In genomic region chr6:16305788-16306187, GRCh38 we compare ENCODE assay signal across 13 cellular contexts.
DNase-seq lines count a peak whose midpoint lies in the region; ATAC-seq, FAIRE-seq and TF ChIP-seq lines count a peak whose summit lies in the region.
"Had no signal": no experiment of that assay in that cellular context is flagged by ENCODE, and none has a peak within 500 bp of the region (broad histone marks: within the 10 kb centered on the region; RNA-seq: fewer than 3 reads in every experiment).

No MANE protein-coding gene starts in this region.

- peaks cover 30% of the 10 kb centered on the region for H3K36me3 Mint-ChIP-seq in mesothelial cell of epicardium
- peaks cover 9% of the 10 kb centered on the region for H3K36me3 Mint-ChIP-seq in MCF 10A (ENCODE audit: insufficient read depth, unreplicated experiment)

- no peak for TF ChIP-seq RAD21 in K562 (CRISPR knock-in tag; conservative IDR thresholded peaks at IDR 0.05 in 1 of 2, IDR thresholded peaks at IDR 0.05 in 1 of 2)

- H3K27me3 ChIP-seq in K562 (ENCODE audit: control insufficient read depth in 2 of 2, insufficient read depth in 2 of 2, low read length in 2 of 2), result no peaks in the 10 kb centered on the region
- H3K27me3 ChIP-seq: neutrophil had no signal

- no peaks in the 10 kb centered on the region for H3K4me1 Mint-ChIP-seq in mesothelial cell of epicardium
- no peaks in the 10 kb centered on the region for H3K4me1 Mint-ChIP-seq in MCF 10A (ENCODE audit: insufficient read depth, unreplicated experiment)
- H3K4me1 Mint-ChIP-seq: activated CD4-positive, alpha-beta T cell treated with anti-CD3 and anti-CD28 coated beads, Interleukin-2, amount 10 ng/mL, durations not matched to agents 7 days and 5 days had no signal

- ATAC-seq in GM18508 (IDR thresholded peaks at IDR 0.05; ENCODE audit: insufficient read depth, unreplicated experiment) (peak; percentile 17), GM21447 (IDR thresholded peaks at IDR 0.05; ENCODE audit: unreplicated experiment) (peak; percentile 23), HG03066 (IDR thresholded peaks at IDR 0.05; ENCODE audit: low read depth, unreplicated experiment) (peak; percentile 17), K562 (peak; percentile 5; the same call in 1 of the 3 replicates)

- H3K4me3 Mint-ChIP-seq in mesothelial cell of epicardium, result no peak overlapping the region
- no peak overlapping the region for H3K4me3 Mint-ChIP-seq in MCF 10A (ENCODE audit: unreplicated experiment)
- H3K4me3 Mint-ChIP-seq: activated CD4-positive, alpha-beta T cell treated with anti-CD3 and anti-CD28 coated beads, Interleukin-2, amount 10 ng/mL, durations not matched to agents 7 days and 5 days had no signal

- in situ Hi-C loops in K562 (cut with MboI), result no loop called here

- H3K27ac Mint-ChIP-seq in mesothelial cell of epicardium (no peak overlapping the region), MCF 10A (ENCODE audit: low read depth, unreplicated experiment) (no peak overlapping the region)
- H3K27ac Mint-ChIP-seq: activated CD4-positive, alpha-beta T cell treated with anti-CD3 and anti-CD28 coated beads, Interleukin-2, amount 10 ng/mL, durations not matched to agents 7 days and 5 days had no signal

- H2AFZ ChIP-seq in K562 (ENCODE audit: low read depth, low read length), result peak overlapping the region; percentile 63

- no peak for TF ChIP-seq CTCF in K562 (IDR thresholded peaks at IDR 0.05 in 2 of 3, conservative IDR thresholded peaks at IDR 0.05 in 1 of 3; ENCODE audit: insufficient read depth in 2 of 3, low read depth in 1 of 3, low read length in 3 of 3)
- no peak for TF ChIP-seq CTCF in mesothelial cell of epicardium (IDR thresholded peaks at IDR 0.05; ENCODE audit: unreplicated experiment)
- TF ChIP-seq CTCF in MCF 10A (IDR thresholded peaks at IDR 0.05; ENCODE audit: unreplicated experiment), result no peak

- H3K9me3 Mint-ChIP-seq in mesothelial cell of epicardium (no peaks in the 10 kb centered on the region), MCF 10A (ENCODE audit: unreplicated experiment) (no peaks in the 10 kb centered on the region)
- H3K9me3 Mint-ChIP-seq: activated CD4-positive, alpha-beta T cell treated with anti-CD3 and anti-CD28 coated beads, Interleukin-2, amount 10 ng/mL, durations not matched to agents 7 days and 5 days had no signal

- H4K20me1 ChIP-seq in K562 (replicated peaks; ENCODE audit: control insufficient read depth, insufficient read depth, low read length), result no peaks in the 10 kb centered on the region

- no peak for DNase-seq in K562 (ENCODE audit: extremely low read depth in 1 of 4, low spot score in 3 of 4)
- no peak for DNase-seq in dedifferentiated amniotic fluid mesenchymal stem cell (ENCODE audit: extremely low spot score)
- no peak for DNase-seq in NCI-H1092 (lab: John Stamatoyannopoulos, UW)
- no peak for DNase-seq in mesothelial cell of epicardium (ENCODE audit: low spot score in 2 of 2, unreplicated experiment in 2 of 2)
- no peak for DNase-seq in MCF 10A (ENCODE audit: unreplicated experiment)
- DNase-seq: activated CD4-positive, alpha-beta T cell treated with anti-CD3 and anti-CD28 coated beads, Interleukin-2, amount 10 ng/mL, durations not matched to agents 7 days and 5 days; effector CD8-positive, alpha-beta T cell; NCI-H1092 treated with DMSO at 0.1 percent for 48 hours had no signal

- TF ChIP-seq EP300 in K562 (IDR thresholded peaks at IDR 0.05; ENCODE audit: low read length), result no peak

- H3K9me1 ChIP-seq in K562 (ENCODE audit: control insufficient read depth, insufficient read depth, low read length), result no peaks in the 10 kb centered on the region

- no peaks in the 10 kb centered on the region for H3K36me3 ChIP-seq in K562 (ENCODE audit: control insufficient read depth, insufficient read depth, low read length)

- no peaks in the 10 kb centered on the region for H3K27me3 Mint-ChIP-seq in mesothelial cell of epicardium (ENCODE audit: low read depth)
- H3K27me3 Mint-ChIP-seq in MCF 10A (ENCODE audit: insufficient read depth, unreplicated experiment), result no peaks in the 10 kb centered on the region
- H3K27me3 Mint-ChIP-seq: activated CD4-positive, alpha-beta T cell treated with anti-CD3 and anti-CD28 coated beads, Interleukin-2, amount 10 ng/mL, durations not matched to agents 7 days and 5 days had no signal

- POLR2A ChIA-PET in K562 (lab: Yijun Ruan, JAX) (no interaction called here), MCF 10A (lab: Yijun Ruan, JAX) (no interaction called here)

- intact Hi-C loops in K562 (cut with micrococcal nuclease), result no loop called here
- intact Hi-C loops in MCF 10A (cut with micrococcal nuclease), result no loop called here

- no peak for FAIRE-seq in K562 (lab: Jason Lieb, UNC)
- FAIRE-seq: H54 had no signal

- CTCF ChIA-PET in K562 (lab: Yijun Ruan, JAX; ENCODE audit: low intra/inter-chr PET ratio), result no interaction called here
- CTCF ChIA-PET in MCF 10A (lab: Yijun Ruan, JAX), result no interaction called here

- TF ChIP-seq POLR2A in K562 (conservative IDR thresholded peaks at IDR 0.05), result no peak

- no peak overlapping the region for H3K27ac ChIP-seq in K562 (ENCODE audit: extremely low read depth, low read depth, low read length)
- H3K27ac ChIP-seq: neutrophil had no signal

- H3K4me1 ChIP-seq in K562 (replicated peaks in 1 of 2; ENCODE audit: control insufficient read depth in 2 of 2, insufficient read depth in 2 of 2, low read length in 2 of 2), result peaks cover 0 to 19% of the 10 kb centered on the region in 2 experiments; a peak in 3 of 5 replicates

- WGBS in K562 (ENCODE audit: insufficient coverage, low coverage, missing lambda C conversion rate), result 55% methylated on average over 19 of the region's 19 CpGs

- H3K9ac ChIP-seq in K562 (ENCODE audit: insufficient read depth in 1 of 2, low read depth in 2 of 2, low read length in 2 of 2), result peak overlapping the region in 1 of 2 experiments; percentile 72; a peak in 2 of 4 replicates

- H3K4me3 ChIP-seq in K562, result no peak overlapping the region

- peak overlapping the region; percentile 3; the same call in 1 of the 2 replicates for H3K4me2 ChIP-seq in K562 (ENCODE audit: insufficient read depth, low read length)

- BruUV-seq in K562 (replicated peaks; lab: Mats Ljungman, UMichigan), result no TSS peak
- BruUV-seq in MCF 10A (replicated peaks; lab: Mats Ljungman, UMichigan), result no TSS peak

- H3K9me3 ChIP-seq in K562 (replicated peaks; ENCODE audit: control insufficient read depth, insufficient read depth, low read depth, low read length), result no peaks in the 10 kb centered on the region
- H3K9me3 ChIP-seq: neutrophil had no signal

- H3K79me2 ChIP-seq in K562 (ENCODE audit: control insufficient read depth, insufficient read depth, low read length), result no peaks in the 10 kb centered on the region

TF ChIP-seq in K562, 482 proteins besides CTCF, POLR2A, EP300 and RAD21:
- TF ChIP-seq RBM25 (IDR thresholded peaks at IDR 0.05; ENCODE audit: low read depth, low read length, severe bottlenecking) (no peak), ZNF3 (CRISPR knock-in tag; IDR thresholded peaks at IDR 0.05) (no peak), EWSR1 (IDR thresholded peaks at IDR 0.05; ENCODE audit: borderline replicate concordance, low read depth, partially characterized antibody) (no peak), ZBTB33 (CRISPR knock-in tag; IDR thresholded peaks at IDR 0.05) (peak; percentile 73; the same call in 1 of the 2 replicates)
